ENCODE assay signal across 8 cellular contexts in genomic region chr5:158875272-158875679, GRCh38.
A peak's percentile ranks its signal among the peaks of the same experiment; 100 is the strongest.
DNase-seq lines count a peak whose midpoint lies in the region; ATAC-seq and TF ChIP-seq lines count a peak whose summit lies in the region.

No MANE protein-coding gene starts in this region.

- no peaks in the 10 kb centered on the region for H3K27me3 ChIP-seq in hepatocyte

- H3K27ac Mint-ChIP-seq in T-helper 2 cell treated with Interferon-gamma antibody and Interleukin-4, amounts not matched to agents 5 μg/mL and 100 μg/mL, for 36 hours = peak overlapping the region; percentile 76

- H3K4me3 Mint-ChIP-seq in T-helper 2 cell treated with Interferon-gamma antibody and Interleukin-4, amounts not matched to agents 5 μg/mL and 100 μg/mL, for 36 hours = peak overlapping the region; percentile 72

- no peaks in the 10 kb centered on the region for H4K20me1 ChIP-seq in hepatocyte (ENCODE audit: insufficient read depth, poor library complexity, severe bottlenecking)

- no peak overlapping the region for H3K4me3 ChIP-seq in hepatocyte

- no peaks in the 10 kb centered on the region for H3K36me3 Mint-ChIP-seq in T-helper 2 cell treated with Interferon-gamma antibody and Interleukin-4, amounts not matched to agents 5 μg/mL and 100 μg/mL, for 36 hours (ENCODE audit: low read depth)

- 81% methylated on average over 1 of the region's 1 CpG for WGBS in hepatocyte (ENCODE audit: low lambda C conversion rate, missing lambda C conversion rate)

- H3K36me3 ChIP-seq in hepatocyte (replicated peaks; ENCODE audit: insufficient read depth, low read depth) = no peaks in the 10 kb centered on the region

- H3K4me1 ChIP-seq in hepatocyte (ENCODE audit: insufficient read depth) = no peaks in the 10 kb centered on the region

- peaks cover 3% of the 10 kb centered on the region for H3K9me3 Mint-ChIP-seq in T-helper 2 cell treated with Interferon-gamma antibody and Interleukin-4, amounts not matched to agents 5 μg/mL and 100 μg/mL, for 36 hours

- DNase-seq in AG20443 (ENCODE audit: low spot score) = peak; percentile 53
- DNase-seq in T-helper 2 cell treated with Interferon-gamma antibody and Interleukin-4, amounts not matched to agents 5 μg/mL and 100 μg/mL, for 36 hours (ENCODE audit: low spot score) = no peak
- no peak for DNase-seq in hepatocyte (ENCODE audit: low spot score)
- DNase-seq in NCI-H82 (lab: John Stamatoyannopoulos, UW) = no peak
- no peak for DNase-seq in stimulated activated CD4-positive, alpha-beta T cell treated with anti-CD3 and anti-CD28 coated beads, Interleukin-4, amount 100 ng/mL, for 4 hours
- no peak for DNase-seq in NCI-H1436 (lab: John Stamatoyannopoulos, UW)
- no peak for DNase-seq in GM19240 (ENCODE audit: insufficient read length, low spot score)

- peak overlapping the region; percentile 14 for H3K4me2 ChIP-seq in hepatocyte

- H3K27me3 Mint-ChIP-seq in T-helper 2 cell treated with Interferon-gamma antibody and Interleukin-4, amounts not matched to agents 5 μg/mL and 100 μg/mL, for 36 hours (ENCODE audit: low read depth) = peaks cover 10% of the 10 kb centered on the region

- no peaks in the 10 kb centered on the region for H3K9me3 ChIP-seq in hepatocyte (ENCODE audit: low read depth)

- no peak for TF ChIP-seq CTCF in hepatocyte (IDR thresholded peaks at IDR 0.05; ENCODE audit: poor library complexity)

- peaks cover 18% of the 10 kb centered on the region for H3K4me1 Mint-ChIP-seq in T-helper 2 cell treated with Interferon-gamma antibody and Interleukin-4, amounts not matched to agents 5 μg/mL and 100 μg/mL, for 36 hours (ENCODE audit: low read depth)

- peak; percentile 35 for ATAC-seq in GM21423 (IDR thresholded peaks at IDR 0.05; ENCODE audit: unreplicated experiment)

- no peak overlapping the region for H2AFZ ChIP-seq in hepatocyte

- no peaks in the 10 kb centered on the region for H3K9me2 ChIP-seq in hepatocyte (replicated peaks; ENCODE audit: insufficient read depth)

- H3K27ac ChIP-seq in hepatocyte = no peak overlapping the region

- H3K79me2 ChIP-seq in hepatocyte = no peaks in the 10 kb centered on the region
